23 cellular contexts compared by ENCODE assay signal in genomic region chr3:52379610-52380009, GRCh38. TPM values are rescaled to one million over a fixed set of nuclear protein-coding genes. Genes with fewer than 3 reads are reported as not detected.
DNase-seq lines count a peak whose midpoint lies in the region; ATAC-seq lines count a peak whose summit lies in the region.
"Had no signal": no experiment of that assay in that cellular context is flagged by ENCODE, and none has a peak within 500 bp of the region (broad histone marks: within the 10 kb centered on the region; RNA-seq: fewer than 3 reads in every experiment).

No MANE protein-coding gene starts in this region.

- H3K27ac Mint-ChIP-seq in activated T-cell treated with anti-CD3 and anti-CD28 coated beads, Interleukin-2, amount 50 U/mL, for 24 hours, result peak overlapping the region; percentile 18
- H3K27ac Mint-ChIP-seq in central memory CD8-positive, alpha-beta T cell (ENCODE audit: low read depth), result peak overlapping the region; percentile 32
- peak overlapping the region; percentile 78 for H3K27ac Mint-ChIP-seq in stimulated activated effector memory CD8-positive, alpha-beta T cell treated with anti-CD3 and anti-CD28 coated beads, Interleukin-12 subunit alpha, Interleukin-12 subunit beta, amount 100 ng/mL, for 72 hours
- no peak overlapping the region for H3K27ac Mint-ChIP-seq in stimulated activated naive CD8-positive, alpha-beta T cell treated with anti-CD3 and anti-CD28 coated beads, Interleukin-15, amount 100 ng/mL, for 72 hours
- H3K27ac Mint-ChIP-seq: HFFc6 had no signal

- peaks cover 10% of the 10 kb centered on the region for H3K36me3 Mint-ChIP-seq in activated T-cell treated with anti-CD3 and anti-CD28 coated beads, Interleukin-2, amount 50 U/mL, for 24 hours (ENCODE audit: low read depth)
- H3K36me3 Mint-ChIP-seq in activated T-cell treated with anti-CD3 and anti-CD28 coated beads, Interleukin-2, amount 50 U/mL, for 4 hours (ENCODE audit: insufficient read depth), result peaks cover 2% of the 10 kb centered on the region
- peaks cover 14% of the 10 kb centered on the region for H3K36me3 Mint-ChIP-seq in central memory CD8-positive, alpha-beta T cell (ENCODE audit: insufficient read depth)
- no peaks in the 10 kb centered on the region for H3K36me3 Mint-ChIP-seq in stimulated activated effector memory CD8-positive, alpha-beta T cell treated with anti-CD3 and anti-CD28 coated beads, Interleukin-12 subunit alpha, Interleukin-12 subunit beta, amount 100 ng/mL, for 72 hours

- H3K9me3 Mint-ChIP-seq in activated T-cell treated with anti-CD3 and anti-CD28 coated beads, Interleukin-2, amount 50 U/mL, for 24 hours, result no peaks in the 10 kb centered on the region
- H3K9me3 Mint-ChIP-seq in activated T-cell treated with anti-CD3 and anti-CD28 coated beads, Interleukin-2, amount 50 U/mL, for 4 hours, result no peaks in the 10 kb centered on the region
- H3K9me3 Mint-ChIP-seq in central memory CD8-positive, alpha-beta T cell, result no peaks in the 10 kb centered on the region
- H3K9me3 Mint-ChIP-seq in stimulated activated effector memory CD8-positive, alpha-beta T cell treated with anti-CD3 and anti-CD28 coated beads, Interleukin-12 subunit alpha, Interleukin-12 subunit beta, amount 100 ng/mL, for 72 hours, result no peaks in the 10 kb centered on the region
- H3K9me3 Mint-ChIP-seq in stimulated activated naive CD8-positive, alpha-beta T cell treated with anti-CD3 and anti-CD28 coated beads, Interleukin-15, amount 100 ng/mL, for 72 hours, result no peaks in the 10 kb centered on the region
- H3K9me3 Mint-ChIP-seq: CD14-positive monocyte, HFFc6, IgD-negative memory B cell had no signal

- no peak for DNase-seq in activated T-cell treated with anti-CD3 and anti-CD28 coated beads, Interleukin-2, amount 50 U/mL, for 24 hours
- no peak for DNase-seq in activated T-cell treated with anti-CD3 and anti-CD28 coated beads, Interleukin-2, amount 50 U/mL, for 4 hours
- DNase-seq in central memory CD8-positive, alpha-beta T cell (ENCODE audit: low spot score in 2 of 2), result no peak
- no peak for DNase-seq in left lobe of liver (ENCODE audit: low spot score)
- DNase-seq in stimulated activated effector memory CD8-positive, alpha-beta T cell treated with anti-CD3 and anti-CD28 coated beads, Interleukin-12 subunit alpha, Interleukin-12 subunit beta, amount 100 ng/mL, for 72 hours (ENCODE audit: low spot score in 2 of 2), result no peak
- no peak for DNase-seq in NCI-H1436 (lab: John Stamatoyannopoulos, UW)
- DNase-seq in stimulated activated naive CD8-positive, alpha-beta T cell treated with anti-CD3 and anti-CD28 coated beads, Interleukin-15, amount 100 ng/mL, for 72 hours, result no peak
- DNase-seq: 8988T, DMS79 treated with DMSO at 0.1 percent for 48 hours, H7, HFFc6, Kasumi-1, MG63, NCI-H1092, NCI-H146, NCI-H2029 treated with DMSO at 0.1 percent for 48 hours, NCI-H2171, NCI-H446, NCI-H69, SHP77 treated with DMSO at 0.1 percent for 48 hours had no signal

- H3K4me3 Mint-ChIP-seq in activated T-cell treated with anti-CD3 and anti-CD28 coated beads, Interleukin-2, amount 50 U/mL, for 24 hours, result no peak overlapping the region
- no peak overlapping the region for H3K4me3 Mint-ChIP-seq in activated T-cell treated with anti-CD3 and anti-CD28 coated beads, Interleukin-2, amount 50 U/mL, for 4 hours
- H3K4me3 Mint-ChIP-seq in central memory CD8-positive, alpha-beta T cell, result no peak overlapping the region
- no peak overlapping the region for H3K4me3 Mint-ChIP-seq in stimulated activated effector memory CD8-positive, alpha-beta T cell treated with anti-CD3 and anti-CD28 coated beads, Interleukin-12 subunit alpha, Interleukin-12 subunit beta, amount 100 ng/mL, for 72 hours
- no peak overlapping the region for H3K4me3 Mint-ChIP-seq in stimulated activated naive CD8-positive, alpha-beta T cell treated with anti-CD3 and anti-CD28 coated beads, Interleukin-15, amount 100 ng/mL, for 72 hours
- H3K4me3 Mint-ChIP-seq: CD14-positive monocyte, HFFc6, IgD-negative memory B cell had no signal

- ATAC-seq in activated T-cell treated with anti-CD3 and anti-CD28 coated beads, Interleukin-2, amount 50 U/mL, for 4 hours, result no peak
- ATAC-seq in central memory CD8-positive, alpha-beta T cell (replicated peaks; ENCODE audit: extremely low read depth, poor library complexity, severe bottlenecking), result no peak
- ATAC-seq in left lobe of liver, result peak; percentile 17
- ATAC-seq in stimulated activated effector memory CD8-positive, alpha-beta T cell treated with anti-CD3 and anti-CD28 coated beads, Interleukin-12 subunit alpha, Interleukin-12 subunit beta, amount 100 ng/mL, for 72 hours, result no peak
- ATAC-seq in HG02885 (IDR thresholded peaks at IDR 0.05; ENCODE audit: poor library complexity, unreplicated experiment), result no peak
- no peak for ATAC-seq in stimulated activated naive CD8-positive, alpha-beta T cell treated with anti-CD3 and anti-CD28 coated beads, Interleukin-15, amount 100 ng/mL, for 72 hours

- no peaks in the 10 kb centered on the region for H3K4me1 Mint-ChIP-seq in activated T-cell treated with anti-CD3 and anti-CD28 coated beads, Interleukin-2, amount 50 U/mL, for 24 hours (ENCODE audit: low read depth)
- H3K4me1 Mint-ChIP-seq in activated T-cell treated with anti-CD3 and anti-CD28 coated beads, Interleukin-2, amount 50 U/mL, for 4 hours (ENCODE audit: low read depth), result no peaks in the 10 kb centered on the region
- peaks cover 10% of the 10 kb centered on the region for H3K4me1 Mint-ChIP-seq in central memory CD8-positive, alpha-beta T cell
- peaks cover 9% of the 10 kb centered on the region for H3K4me1 Mint-ChIP-seq in stimulated activated effector memory CD8-positive, alpha-beta T cell treated with anti-CD3 and anti-CD28 coated beads, Interleukin-12 subunit alpha, Interleukin-12 subunit beta, amount 100 ng/mL, for 72 hours
- H3K4me1 Mint-ChIP-seq in stimulated activated naive CD8-positive, alpha-beta T cell treated with anti-CD3 and anti-CD28 coated beads, Interleukin-15, amount 100 ng/mL, for 72 hours, result no peaks in the 10 kb centered on the region

- H3K27me3 Mint-ChIP-seq in activated T-cell treated with anti-CD3 and anti-CD28 coated beads, Interleukin-2, amount 50 U/mL, for 24 hours, result no peaks in the 10 kb centered on the region
- no peaks in the 10 kb centered on the region for H3K27me3 Mint-ChIP-seq in activated T-cell treated with anti-CD3 and anti-CD28 coated beads, Interleukin-2, amount 50 U/mL, for 4 hours (ENCODE audit: low read depth)
- H3K27me3 Mint-ChIP-seq in central memory CD8-positive, alpha-beta T cell, result no peaks in the 10 kb centered on the region
- H3K27me3 Mint-ChIP-seq in stimulated activated naive CD8-positive, alpha-beta T cell treated with anti-CD3 and anti-CD28 coated beads, Interleukin-15, amount 100 ng/mL, for 72 hours, result no peaks in the 10 kb centered on the region
- H3K27me3 Mint-ChIP-seq: IgD-negative memory B cell had no signal

RNA-seq across cellular contexts. Expression of gene BAP1, which starts 30.2 kb away (rescaled TPM):
- total RNA-seq in activated T-cell treated with anti-CD3 and anti-CD28 coated beads, Interleukin-2, amount 50 U/mL, for 4 hours, result 100 to 1,000 TPM; 117 to 130 (median 127) TPM
- 46.9 TPM for total RNA-seq in left lobe of liver

RNA-seq across cellular contexts. Expression of gene PHF7, which starts 30.9 kb away (rescaled TPM):
- 1 to 10 TPM; 3.6 to 5.0 (median 4.8) TPM for total RNA-seq in activated T-cell treated with anti-CD3 and anti-CD28 coated beads, Interleukin-2, amount 50 U/mL, for 4 hours
- 6.9 TPM for total RNA-seq in left lobe of liver

Comparison
In these comparisons a context has a peak if more than half of its experiments do, and no peak if none do; other contexts are left out.
1. H3K27ac Mint-ChIP-seq: peak in activated T-cell treated with anti-CD3 and anti-CD28 coated beads, Interleukin-2, amount 50 U/mL, for 24 hours (single experiment), central memory CD8-positive, alpha-beta T cell (single experiment) and stimulated activated effector memory CD8-positive, alpha-beta T cell treated with anti-CD3 and anti-CD28 coated beads, Interleukin-12 subunit alpha, Interleukin-12 subunit beta, amount 100 ng/mL, for 72 hours (single experiment); none in stimulated activated naive CD8-positive, alpha-beta T cell treated with anti-CD3 and anti-CD28 coated beads, Interleukin-15, amount 100 ng/mL, for 72 hours (0 of 2).